9 cellular contexts compared by ENCODE assay signal in genomic region chr17:40313660-40314556, GRCh38. TPM values are rescaled to one million over a fixed set of nuclear protein-coding genes. Genes with fewer than 3 reads are reported as not detected.
DNase-seq lines count a peak whose midpoint lies in the region; ATAC-seq and TF ChIP-seq lines count a peak whose summit lies in the region.
"Had no signal": no experiment of that assay in that cellular context is flagged by ENCODE, and none has a peak within 500 bp of the region (broad histone marks: within the 10 kb centered on the region; RNA-seq: fewer than 3 reads in every experiment).

No MANE protein-coding gene starts in this region.

- H3K9me3 Mint-ChIP-seq in brain = no peaks in the 10 kb centered on the region
- H3K9me3 Mint-ChIP-seq in immature natural killer cell = no peaks in the 10 kb centered on the region
- H3K9me3 Mint-ChIP-seq: T-helper 2 cell treated with Interferon-gamma antibody and Interleukin-4, amounts not matched to agents 5 μg/mL and 100 μg/mL, for 36 hours had no signal

- H3K27ac ChIP-seq in osteoblast (ENCODE audit: low read depth, low read length) = peak overlapping the region; percentile 77

- H3K79me2 ChIP-seq in osteoblast (ENCODE audit: insufficient read depth, low read length) = peaks cover 9% of the 10 kb centered on the region

- peaks cover 3% of the 10 kb centered on the region for H4K20me1 ChIP-seq in osteoblast (ENCODE audit: insufficient read depth, low read length)

- TF ChIP-seq CTCF in brain (conservative IDR thresholded peaks at IDR 0.05) (no peak), osteoblast (IDR thresholded peaks at IDR 0.05; ENCODE audit: extremely low read depth, low read depth, low read length) (no peak)

- DNase-seq in Caki2 (ENCODE audit: low read depth) (peak; percentile 59), NCI-H1436 treated with DMSO at 0.1 percent for 48 hours (lab: John Stamatoyannopoulos, UW) (peak; percentile 64), osteoblast (ENCODE audit: insufficient read length, low spot score, missing footprints) (peak; percentile 75), pons (ENCODE audit: low spot score) (no peak), immature natural killer cell (no peak)
- no peak for DNase-seq in stimulated activated CD4-positive, alpha-beta T cell treated with anti-CD3 and anti-CD28 coated beads, Interleukin-4, amount 100 ng/mL, for 4 hours

- H3K27me3 ChIP-seq in osteoblast (ENCODE audit: insufficient read depth, low read length) = no peaks in the 10 kb centered on the region

- no peaks in the 10 kb centered on the region for H3K9me3 ChIP-seq in osteoblast (ENCODE audit: low read depth, low read length)

- H3K4me3 Mint-ChIP-seq in brain = peak overlapping the region; percentile 9 to 76 (median 65)
- peak overlapping the region in 1 of 5 donors; percentile 26 for H3K4me3 Mint-ChIP-seq in immature natural killer cell
- H3K4me3 Mint-ChIP-seq: T-helper 2 cell treated with Interferon-gamma antibody and Interleukin-4, amounts not matched to agents 5 μg/mL and 100 μg/mL, for 36 hours had no signal

- no peaks in the 10 kb centered on the region for H3K36me3 Mint-ChIP-seq in brain
- no peaks in the 10 kb centered on the region for H3K36me3 Mint-ChIP-seq in immature natural killer cell

- H3K27ac Mint-ChIP-seq in brain = peak overlapping the region in 3 of 5 experiments; percentile 80 to 95 (median 88)
- peak overlapping the region in 3 of 6 donors; percentile 43 to 88 (median 85) for H3K27ac Mint-ChIP-seq in immature natural killer cell

- no peak overlapping the region for H2AFZ ChIP-seq in osteoblast (ENCODE audit: low read length)

- peaks cover 18% of the 10 kb centered on the region for H3K4me1 Mint-ChIP-seq in brain
- peaks cover 41 to 51% of the 10 kb centered on the region in 2 donors for H3K4me1 Mint-ChIP-seq in immature natural killer cell

- in situ Hi-C loops in Caki2 (cut with HindIII; ENCODE audit: low pct_unique_long_range_greater_than_20kb, low sequenced_read_pairs) = no loop called here

- H3K27me3 Mint-ChIP-seq in brain = peaks cover 4% of the 10 kb centered on the region
- peaks cover 3 to 12% (median 8%) of the 10 kb centered on the region in 3 donors for H3K27me3 Mint-ChIP-seq in immature natural killer cell (ENCODE audit: low read depth in 3 of 3)

- H3K4me1 ChIP-seq in osteoblast (ENCODE audit: insufficient read depth, low read length) = peaks cover 72% of the 10 kb centered on the region

- no peak overlapping the region for H3K4me3 ChIP-seq in osteoblast (ENCODE audit: insufficient read depth, low read length)

- no peaks in the 10 kb centered on the region for H3K36me3 ChIP-seq in osteoblast (ENCODE audit: insufficient read depth, low read length)

- ATAC-seq in HG02678 (IDR thresholded peaks at IDR 0.05; ENCODE audit: unreplicated experiment) = no peak

- H3K4me2 ChIP-seq in osteoblast (ENCODE audit: insufficient read depth, low read length) = peak overlapping the region; percentile 56

RNA-seq across cellular contexts. Expression of gene RARA, which starts 4.9 kb away (rescaled TPM):
- 11.4 and 26.0 TPM in 2 replicates for total RNA-seq in Caki2 (2014; rRNA removed; shearing (Covaris generic); ENCODE audit: low replicate concordance)
- 26.2 TPM for polyA plus RNA-seq in brain (ENCODE audit: insufficient read depth, low read depth, low replicate concordance)
- total RNA-seq in osteoblast = 31.1 and 32.4 TPM in 2 replicates
- polyA plus RNA-seq in immature natural killer cell = 10 to 100 TPM in 1 of 3 donors, 1 to 10 TPM in 2; 4.6 to 12.1 (median 4.6) TPM

RNA-seq across cellular contexts. Expression of gene CDC6, which starts 26.2 kb away (rescaled TPM):
- total RNA-seq in Caki2 (2014; rRNA removed; shearing (Covaris generic); ENCODE audit: low replicate concordance) = 60.9 and 68.1 TPM in 2 replicates
- polyA plus RNA-seq in brain (ENCODE audit: insufficient read depth, low read depth, low replicate concordance) (23.2 TPM), immature natural killer cell (1 to 10 TPM in 2 of 3 donors, under 1 TPM in 1; 0.81 to 1.8 (median 1.5) TPM)
- 5.1 and 8.3 TPM in 2 replicates for total RNA-seq in osteoblast

RNA-seq across cellular contexts. Expression of gene GJD3, which starts 50.6 kb away (rescaled TPM):
- total RNA-seq in Caki2 (2014; rRNA removed; shearing (Covaris generic); ENCODE audit: low replicate concordance) = not detected in 2 replicates
- polyA plus RNA-seq in brain (ENCODE audit: insufficient read depth, low read depth, low replicate concordance) (not detected), immature natural killer cell (under 1 TPM in 2 of 3 donors, not detected in 1; 0.40 to 0.68 TPM)
- total RNA-seq in osteoblast = 1.8 and 2.7 TPM in 2 replicates

Comparison
In these comparisons a context has a peak if more than half of its experiments do, and no peak if none do; other contexts are left out.
1. DNase-seq: peak in Caki2 (single experiment), NCI-H1436 treated with DMSO at 0.1 percent for 48 hours (single experiment) and osteoblast (single experiment); none in pons (single experiment), stimulated activated CD4-positive, alpha-beta T cell treated with anti-CD3 and anti-CD28 coated beads, Interleukin-4, amount 100 ng/mL, for 4 hours (0 of 2) and immature natural killer cell (0 of 3).